ENCODE assay signal across 13 cellular contexts in genomic region chr2:12778369-12778768, GRCh38.
"Had no signal": no experiment of that assay in that cellular context is flagged by ENCODE, and none has a peak within 500 bp of the region (broad histone marks: within the 10 kb centered on the region; RNA-seq: fewer than 3 reads in every experiment).

No MANE protein-coding gene starts in this region.

- ATAC-seq: left colon; stimulated activated effector memory CD8-positive, alpha-beta T cell treated with anti-CD3 and anti-CD28 coated beads, Interleukin-12 subunit alpha, Interleukin-12 subunit beta, amount 100 ng/mL, for 72 hours had no signal

- H3K4me3 ChIP-seq: cardiac muscle cell, esophagus squamous epithelium, heart right ventricle, sigmoid colon had no signal

- DNase-seq: activated CD4-positive, alpha-beta T cell treated with anti-CD3 and anti-CD28 coated beads, Interleukin-2, amount 50 U/mL, for 4 hours; activated gamma-delta T cell; effector CD8-positive, alpha-beta T cell; esophagus squamous epithelium; heart right ventricle; left colon; mammary epithelial cell; sigmoid colon; stimulated activated CD4-positive, alpha-beta T cell treated with anti-CD3 and anti-CD28 coated beads, Interleukin-4, amount 100 ng/mL, for 24 hours; SW 1271; WERI-Rb-1 had no signal

- H3K9me3 ChIP-seq: esophagus squamous epithelium had no signal

- H3K36me3 ChIP-seq: cardiac muscle cell, esophagus squamous epithelium, heart right ventricle, sigmoid colon, WERI-Rb-1 had no signal

- H3K4me1 ChIP-seq: esophagus squamous epithelium, sigmoid colon had no signal

- H3K27me3 ChIP-seq: cardiac muscle cell, heart right ventricle, sigmoid colon had no signal

- H3K27ac ChIP-seq: cardiac muscle cell, esophagus squamous epithelium, heart right ventricle, sigmoid colon, WERI-Rb-1 had no signal
